8 cellular contexts compared by ENCODE assay signal in genomic region chr20:25407311-25408169, GRCh38. TPM values are rescaled to one million over a fixed set of nuclear protein-coding genes. Genes with fewer than 3 reads are reported as not detected.
A peak's percentile ranks its signal among the peaks of the same experiment; 100 is the strongest.
DNase-seq lines count a peak whose midpoint lies in the region; ATAC-seq and TF ChIP-seq lines count a peak whose summit lies in the region.

GINS1 (plus strand) TSS chr20:25407673; CDS start chr20:25407821, 148 bp downstream.

- peak; percentile 88 for ATAC-seq in GM21526 (IDR thresholded peaks at IDR 0.05; ENCODE audit: low FRiP score, unreplicated experiment)

- H3K27me3 ChIP-seq in HUES64 (ENCODE audit: insufficient read depth, low read length): no peaks in the 10 kb centered on the region
- no peaks in the 10 kb centered on the region for H3K27me3 ChIP-seq in OCI-LY1 (ENCODE audit: insufficient read depth, low read length)

- WGBS in HUES64: 4% methylated on average over 56 of the region's 56 CpGs

- peak within 1 kb of the TSS; percentile 97 for H3K27ac ChIP-seq in HUES64 (ENCODE audit: low read depth, low read length)
- H3K27ac ChIP-seq in OCI-LY1 (ENCODE audit: low read depth, low read length, poor library complexity, severe bottlenecking): peak within 1 kb of the TSS; percentile 10

- H3K9me3 ChIP-seq in HUES64 (ENCODE audit: insufficient read depth, low read depth, low read length) (peaks cover 19% of the 10 kb centered on the region), OCI-LY1 (ENCODE audit: low read length) (peaks cover 10% of the 10 kb centered on the region)

- peak within 1 kb of the TSS; percentile 83 for H3K4me2 ChIP-seq in OCI-LY1 (ENCODE audit: low read length)

- no peaks in the 10 kb centered on the region for H3K9me2 ChIP-seq in OCI-LY1 (ENCODE audit: low read depth, low read length)

- peak within 1 kb of the TSS; percentile 96 for H3K4me3 ChIP-seq in HUES64 (ENCODE audit: low read length)
- peak within 1 kb of the TSS; percentile 71 for H3K4me3 ChIP-seq in OCI-LY1 (ENCODE audit: low read depth, low read length, poor library complexity, severe bottlenecking)
- H3K4me3 ChIP-seq in epithelial cell of proximal tubule (ENCODE audit: low read depth, low read length): peak within 1 kb of the TSS; percentile 63

- peak within 1 kb of the TSS; percentile 99 for H3K9ac ChIP-seq in HUES64 (ENCODE audit: low read depth, low read length)
- H3K9ac ChIP-seq in OCI-LY1 (ENCODE audit: low read length): peak within 1 kb of the TSS; percentile 87

- H3K36me3 ChIP-seq in HUES64 (ENCODE audit: insufficient read depth, low read length) (peaks cover 23% of the 10 kb centered on the region), OCI-LY1 (ENCODE audit: insufficient read depth, low read length) (peaks cover 7% of the 10 kb centered on the region)

- H3K79me2 ChIP-seq in OCI-LY1 (ENCODE audit: insufficient read depth, low read length): peaks cover 15% of the 10 kb centered on the region

- H3K4me1 ChIP-seq in HUES64 (ENCODE audit: insufficient read depth, low read length) (no peaks in the 10 kb centered on the region; the same call in 1 of the 2 replicates), OCI-LY1 (ENCODE audit: insufficient read depth, low read length, severe bottlenecking) (peaks cover 23% of the 10 kb centered on the region)

- DNase-seq in DMS114 treated with DMSO at 0.1 percent for 48 hours (lab: John Stamatoyannopoulos, UW; ENCODE audit: unreplicated experiment) (peak; percentile 81), epithelial cell of proximal tubule (ENCODE audit: low read depth) (no peak), mucosa of gallbladder (ENCODE audit: low spot score) (peak; percentile 80)
- DNase-seq in activated CD8-positive, alpha-beta memory T cell treated with anti-CD3 and anti-CD28 coated beads, Interleukin-2, amount 50 U/mL, for 48 hours: peak; percentile 95
- DNase-seq in stimulated activated CD8-positive, alpha-beta memory T cell treated with anti-CD3 and anti-CD28 coated beads, Interleukin-4, amount 100 ng/mL, for 1 hour (ENCODE audit: low read depth in 2 of 2, low spot score in 1 of 2): peak; percentile 39 to 58

- peak within 1 kb of the TSS; percentile 87 for H2AFZ ChIP-seq in OCI-LY1 (ENCODE audit: low read length)

- no peaks in the 10 kb centered on the region for H4K20me1 ChIP-seq in OCI-LY1 (ENCODE audit: insufficient read depth, low read length)

- H3F3A ChIP-seq in OCI-LY1 (ENCODE audit: insufficient read depth, low read length): no peaks in the 10 kb centered on the region

- TF ChIP-seq CTCF in OCI-LY1 (IDR thresholded peaks at IDR 0.05; ENCODE audit: low read length) (no peak), epithelial cell of proximal tubule (conservative IDR thresholded peaks at IDR 0.05; ENCODE audit: low read depth, low read length) (no peak)

RNA-seq across cellular contexts. Expression of gene GINS1, which starts in this region (rescaled TPM):
- polyA plus RNA-seq in HUES64 (2013, experiment 1 of 2): 41.1 TPM
- polyA plus RNA-seq in HUES64 (2013, experiment 2 of 2): 42.5 TPM
- total RNA-seq in epithelial cell of proximal tubule (34.9 and 44.1 TPM in 2 replicates), mucosa of gallbladder (1.4 TPM)

Comparison
In these comparisons a context has a peak if more than half of its experiments do, and no peak if none do; other contexts are left out.
1. RNA of gene GINS1 (total RNA-seq): 34.9 to 44.1 TPM in epithelial cell of proximal tubule; 1.4 TPM in mucosa of gallbladder (single experiment); every median in the first group is over 10 times any median in the second.
2. Peak in every context shown above with its lines, with median percentiles within 50 percentile points of each other: H3K4me3 ChIP-seq.